8 cellular contexts compared by ENCODE assay signal in the genomic region with DNA sequence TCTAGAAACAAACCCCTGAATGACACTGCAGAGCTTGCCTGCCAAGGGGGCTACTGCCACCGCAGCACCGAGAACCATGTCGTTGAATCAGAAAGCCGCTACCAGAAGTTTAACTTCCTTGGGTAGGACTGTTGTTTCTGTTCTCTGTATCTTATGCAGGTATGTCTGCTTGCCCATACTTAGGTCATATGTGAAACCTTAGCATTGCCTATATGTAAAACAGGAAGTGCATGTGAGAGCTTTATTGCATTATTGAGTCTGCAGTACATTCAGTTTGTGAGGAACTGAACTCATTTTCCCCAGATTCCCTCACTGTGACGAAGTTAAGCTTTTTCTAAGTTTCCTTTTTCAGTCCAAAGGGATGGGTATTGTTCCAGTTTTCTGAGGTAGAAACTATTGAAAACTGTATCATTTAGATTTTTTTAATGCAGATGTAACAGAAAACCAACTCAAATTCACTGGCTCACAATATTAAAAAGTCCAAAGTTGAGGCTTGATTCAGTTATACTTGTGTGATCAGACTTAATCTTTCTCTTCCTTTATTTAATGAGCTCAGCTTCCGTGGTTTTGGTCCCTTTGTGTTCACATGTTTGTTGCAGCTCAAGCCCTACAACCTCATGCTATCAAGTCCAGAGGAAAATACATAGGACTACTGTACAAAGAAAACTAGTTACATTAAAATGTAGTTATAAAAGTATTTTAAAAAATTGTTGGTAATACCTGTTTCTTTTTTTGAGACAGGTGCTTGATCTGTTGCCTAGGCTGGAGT. TPM values are rescaled to one million over a fixed set of nuclear protein-coding genes. Genes with fewer than 3 reads are reported as not detected.
A peak's percentile ranks its signal among the peaks of the same experiment; 100 is the strongest.
DNase-seq lines count a peak whose midpoint lies in the region; ATAC-seq and TF ChIP-seq lines count a peak whose summit lies in the region.

No MANE protein-coding gene starts in this region.

- CTCF ChIA-PET in HEK293T (lab: Yijun Ruan, JAX): no interaction called here

- peaks cover 13% of the 10 kb centered on the region for H3K4me1 ChIP-seq in colonic mucosa

- no peaks in the 10 kb centered on the region for H3K36me3 ChIP-seq in colonic mucosa

- H3K27me3 ChIP-seq in colonic mucosa: no peaks in the 10 kb centered on the region

- TF ChIP-seq CTCF in GM10266 (IDR thresholded peaks at IDR 0.05; ENCODE audit: control insufficient read depth, insufficient read depth, low read depth, missing control alignments) (no peak), colonic mucosa (IDR thresholded peaks at IDR 0.05) (no peak)

- intact Hi-C loops in colonic mucosa (cut with DNase I): no loop called here

- no peak overlapping the region for H3K4me3 ChIP-seq in colonic mucosa

- H3K9ac ChIP-seq in colonic mucosa (ENCODE audit: low read depth in 2 of 2, low read length in 2 of 2): peak overlapping the region; percentile 8 to 29

- H3K9me3 ChIP-seq in colonic mucosa: no peaks in the 10 kb centered on the region

- peak; percentile 84 for ATAC-seq in GM21381 (IDR thresholded peaks at IDR 0.05; ENCODE audit: unreplicated experiment)
- peak; percentile 86 for ATAC-seq in HG03565 (IDR thresholded peaks at IDR 0.05; ENCODE audit: unreplicated experiment)

- peak overlapping the region; percentile 8 for H3K27ac ChIP-seq in colonic mucosa

- POLR2A ChIA-PET in HEK293T (lab: Yijun Ruan, JAX): no interaction called here

- DNase-seq in GM10266 (ENCODE audit: extremely low spot score): peak; percentile 57
- DNase-seq in colonic mucosa: no peak
- DNase-seq in HUDEP-2 (lab: John Stamatoyannopoulos, UW; ENCODE audit: unreplicated experiment in 76 of 76): no peak
- no peak for DNase-seq in NCI-H226
- DNase-seq in HEK293T (ENCODE audit: extremely low spot score): no peak
- DNase-seq in glomerular visceral epithelial cell (ENCODE audit: extremely low spot score): no peak

TF ChIP-seq in HEK293T, 16 proteins besides CTCF, POLR2A, EP300 and RAD21:
- no peak for TF ChIP-seq ELF4 (IDR thresholded peaks at IDR 0.05)
- TF ChIP-seq SP1 (IDR thresholded peaks at IDR 0.05): no peak
- TF ChIP-seq BHLHE40 (IDR thresholded peaks at IDR 0.05; ENCODE audit: borderline replicate concordance): no peak
- TF ChIP-seq LEF1 (IDR thresholded peaks at IDR 0.05; ENCODE audit: borderline replicate concordance): no peak
- no peak for TF ChIP-seq FOXM1 (IDR thresholded peaks at IDR 0.05; ENCODE audit: borderline replicate concordance)
- no peak for TF ChIP-seq FOXA1 (IDR thresholded peaks at IDR 0.05)
- TF ChIP-seq ZNF384 (IDR thresholded peaks at IDR 0.05): no peak
- TF ChIP-seq TARDBP (IDR thresholded peaks at IDR 0.05): no peak
- TF ChIP-seq ARNT (IDR thresholded peaks at IDR 0.05): no peak
- no peak for TF ChIP-seq FOXK2 (IDR thresholded peaks at IDR 0.05)
- TF ChIP-seq, protein P1, sequence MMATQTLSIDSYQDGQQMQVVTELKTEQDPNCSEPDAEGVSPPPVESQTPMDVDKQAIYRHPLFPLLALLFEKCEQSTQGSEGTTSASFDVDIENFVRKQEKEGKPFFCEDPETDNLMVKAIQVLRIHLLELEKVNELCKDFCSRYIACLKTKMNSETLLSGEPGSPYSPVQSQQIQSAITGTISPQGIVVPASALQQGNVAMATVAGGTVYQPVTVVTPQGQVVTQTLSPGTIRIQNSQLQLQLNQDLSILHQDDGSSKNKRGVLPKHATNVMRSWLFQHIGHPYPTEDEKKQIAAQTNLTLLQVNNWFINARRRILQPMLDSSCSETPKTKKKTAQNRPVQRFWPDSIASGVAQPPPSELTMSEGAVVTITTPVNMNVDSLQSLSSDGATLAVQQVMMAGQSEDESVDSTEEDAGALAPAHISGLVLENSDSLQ (IDR thresholded peaks at IDR 0.05): no peak
- TF ChIP-seq SUZ12 (IDR thresholded peaks at IDR 0.05): no peak
- TF ChIP-seq L3MBTL2 (conservative IDR thresholded peaks at IDR 0.05): no peak
- no peak for TF ChIP-seq HDGF (IDR thresholded peaks at IDR 0.05; ENCODE audit: borderline replicate concordance)
- TF ChIP-seq NFRKB (IDR thresholded peaks at IDR 0.05): no peak
- TF ChIP-seq CTBP1 (IDR thresholded peaks at IDR 0.05; ENCODE audit: borderline replicate concordance): no peak

RNA-seq across cellular contexts. Expression of a gene that starts 6.9 kb away (rescaled TPM):
- 10 to 100 TPM; 39.8 to 70.9 TPM for total RNA-seq in colonic mucosa
